1 cellular context compared by ENCODE assay signal in the genomic region with DNA sequence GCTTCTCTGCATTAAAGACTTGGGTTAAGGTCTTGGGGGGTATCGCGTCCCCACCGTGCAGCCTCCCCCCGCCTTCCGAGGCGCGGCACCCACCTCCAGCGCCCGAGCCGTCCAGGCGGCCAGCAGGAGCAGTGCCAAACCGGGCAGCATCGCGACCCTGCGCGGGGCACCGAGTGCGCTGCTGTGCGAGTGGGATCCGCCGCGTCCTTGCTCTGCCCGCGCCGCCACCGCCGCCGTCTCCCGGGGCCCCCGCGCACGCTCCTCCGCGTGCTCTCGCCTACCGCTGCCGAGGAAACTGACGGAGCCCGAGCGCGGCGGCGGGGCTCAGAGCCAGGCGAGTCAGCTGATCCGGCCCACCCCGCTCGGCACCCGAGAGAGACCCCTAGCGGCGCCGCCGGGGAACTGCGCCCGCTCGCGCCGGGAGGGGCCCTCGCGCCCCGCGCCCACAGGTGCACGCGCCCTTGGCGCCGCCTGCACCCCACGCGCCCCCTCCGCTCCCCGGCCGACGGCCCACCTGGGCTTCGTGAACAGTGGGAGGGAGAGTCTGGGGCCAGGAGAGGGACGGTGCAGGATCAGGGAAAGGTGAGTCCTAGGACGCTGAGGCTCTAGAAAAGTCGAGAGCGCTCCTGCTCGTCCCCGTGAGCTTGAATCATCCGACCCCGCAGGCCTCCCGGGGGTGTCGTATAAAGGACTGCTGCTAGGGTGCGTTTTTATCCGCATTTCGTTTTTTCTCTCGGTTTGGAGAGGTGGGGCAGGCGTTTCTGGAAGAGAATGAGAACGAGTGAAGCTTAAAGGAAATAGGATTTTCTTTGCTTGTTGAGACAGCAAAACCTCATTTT.
TF ChIP-seq lines count a peak whose summit lies in the region.

TSS of gene APP (minus strand) at position 300 of the 839 bp plus-strand sequence. CDS start at position 150, 150 bp downstream.

TF ChIP-seq in HepG2, 621 proteins besides CTCF, POLR2A, EP300 and RAD21 (continued from another document):
- TF ChIP-seq, protein P1, sequence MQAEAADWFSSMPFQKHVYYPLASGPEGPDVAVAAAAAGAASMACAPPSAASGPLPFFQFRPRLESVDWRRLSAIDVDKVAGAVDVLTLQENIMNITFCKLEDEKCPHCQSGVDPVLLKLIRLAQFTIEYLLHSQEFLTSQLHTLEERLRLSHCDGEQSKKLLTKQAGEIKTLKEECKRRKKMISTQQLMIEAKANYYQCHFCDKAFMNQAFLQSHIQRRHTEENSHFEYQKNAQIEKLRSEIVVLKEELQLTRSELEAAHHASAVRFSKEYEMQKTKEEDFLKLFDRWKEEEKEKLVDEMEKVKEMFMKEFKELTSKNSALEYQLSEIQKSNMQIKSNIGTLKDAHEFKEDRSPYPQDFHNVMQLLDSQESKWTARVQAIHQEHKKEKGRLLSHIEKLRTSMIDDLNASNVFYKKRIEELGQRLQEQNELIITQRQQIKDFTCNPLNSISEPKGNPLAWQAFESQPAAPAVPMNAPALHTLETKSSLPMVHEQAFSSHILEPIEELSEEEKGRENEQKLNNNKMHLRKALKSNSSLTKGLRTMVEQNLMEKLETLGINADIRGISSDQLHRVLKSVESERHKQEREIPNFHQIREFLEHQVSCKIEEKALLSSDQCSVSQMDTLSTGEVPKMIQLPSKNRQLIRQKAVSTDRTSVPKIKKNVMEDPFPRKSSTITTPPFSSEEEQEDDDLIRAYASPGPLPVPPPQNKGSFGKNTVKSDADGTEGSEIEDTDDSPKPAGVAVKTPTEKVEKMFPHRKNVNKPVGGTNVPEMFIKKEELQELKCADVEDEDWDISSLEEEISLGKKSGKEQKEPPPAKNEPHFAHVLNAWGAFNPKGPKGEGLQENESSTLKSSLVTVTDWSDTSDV (CRISPR knock-in tag; IDR thresholded peaks at IDR 0.05) = peak; percentile 41; the same call in 1 of the 2 replicates
- TF ChIP-seq ZNF556 (CRISPR knock-in tag; IDR thresholded peaks at IDR 0.05; ENCODE audit: borderline replicate concordance) (0 out of 2 replicates have a peak, but pooled peaks have one; percentile 65), ZNF18 (CRISPR knock-in tag; IDR thresholded peaks at IDR 0.05; ENCODE audit: insufficient replicate concordance) (no peak), ZNF691 (CRISPR knock-in tag; IDR thresholded peaks at IDR 0.05; ENCODE audit: borderline replicate concordance, low read depth) (peak; percentile 85; the same call in 1 of the 2 replicates), SP4 (CRISPR knock-in tag; IDR thresholded peaks at IDR 0.05) (0 out of 2 replicates have a peak, but pooled peaks have one; percentile 24), FOXO1 (CRISPR knock-in tag; IDR thresholded peaks at IDR 0.05) (no peak; the same call in 1 of the 2 replicates), ZMYM4 (CRISPR knock-in tag; IDR thresholded peaks at IDR 0.05) (peak; percentile 76; the same call in 1 of the 2 replicates), MAFF (IDR thresholded peaks at IDR 0.05; ENCODE audit: low read depth, low read length) (no peak), ZFY (CRISPR knock-in tag; IDR thresholded peaks at IDR 0.05) (peak; percentile 45; the same call in 1 of the 2 replicates)
- TF ChIP-seq, protein P2, sequence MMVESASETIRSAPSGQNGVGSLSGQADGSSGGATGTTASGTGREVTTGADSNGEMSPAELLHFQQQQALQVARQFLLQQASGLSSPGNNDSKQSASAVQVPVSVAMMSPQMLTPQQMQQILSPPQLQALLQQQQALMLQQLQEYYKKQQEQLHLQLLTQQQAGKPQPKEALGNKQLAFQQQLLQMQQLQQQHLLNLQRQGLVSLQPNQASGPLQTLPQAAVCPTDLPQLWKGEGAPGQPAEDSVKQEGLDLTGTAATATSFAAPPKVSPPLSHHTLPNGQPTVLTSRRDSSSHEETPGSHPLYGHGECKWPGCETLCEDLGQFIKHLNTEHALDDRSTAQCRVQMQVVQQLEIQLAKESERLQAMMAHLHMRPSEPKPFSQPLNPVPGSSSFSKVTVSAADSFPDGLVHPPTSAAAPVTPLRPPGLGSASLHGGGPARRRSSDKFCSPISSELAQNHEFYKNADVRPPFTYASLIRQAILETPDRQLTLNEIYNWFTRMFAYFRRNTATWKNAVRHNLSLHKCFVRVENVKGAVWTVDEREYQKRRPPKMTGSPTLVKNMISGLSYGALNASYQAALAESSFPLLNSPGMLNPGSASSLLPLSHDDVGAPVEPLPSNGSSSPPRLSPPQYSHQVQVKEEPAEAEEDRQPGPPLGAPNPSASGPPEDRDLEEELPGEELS (CRISPR knock-in tag; IDR thresholded peaks at IDR 0.05) = no peak
